28 cellular contexts compared by ENCODE assay signal in genomic region chr2:177051278-177051677, GRCh38.
"Had no signal": no experiment of that assay in that cellular context is flagged by ENCODE, and none has a peak within 500 bp of the region (broad histone marks: within the 10 kb centered on the region; RNA-seq: fewer than 3 reads in every experiment).

No MANE protein-coding gene starts in this region.

- H3K9me3 ChIP-seq: ascending aorta, breast epithelium, esophagus muscularis mucosa, gastrocnemius medialis had no signal

- DNase-seq: activated CD4-positive, alpha-beta memory T cell treated with anti-CD3 and anti-CD28 coated beads, Interleukin-2, amount 10 ng/mL, durations not matched to agents 7 days and 5 days; activated CD4-positive, alpha-beta T cell treated with anti-CD3 and anti-CD28 coated beads for 1 hour; activated CD4-positive, alpha-beta T cell treated with anti-CD3 and anti-CD28 coated beads for 4 hours; activated CD4-positive, alpha-beta T cell treated with anti-CD3 and anti-CD28 coated beads, Interleukin-2, amount 10 ng/mL, durations not matched to agents 7 days and 5 days; activated CD4-positive, alpha-beta T cell treated with anti-CD3 and anti-CD28 coated beads, Interleukin-2, amount 50 U/mL, for 4 hours; activated CD8-positive, alpha-beta memory T cell treated with anti-CD3 and anti-CD28 coated beads, Interleukin-2, amount 50 U/mL, for 48 hours; activated gamma-delta T cell; activated naive CD4-positive, alpha-beta T cell; activated naive CD4-positive, alpha-beta T cell treated with anti-CD3 and anti-CD28 coated beads, Interleukin-2, amount 10 ng/mL, durations not matched to agents 7 days and 5 days; activated naive CD8-positive, alpha-beta T cell treated with anti-CD3 and anti-CD28 coated beads, Interleukin-2, amount 10 ng/mL, durations not matched to agents 7 days and 5 days; activated T-cell treated with anti-CD3 and anti-CD28 coated beads for 4 hours; activated T-cell treated with anti-CD3 and anti-CD28 coated beads, Interleukin-2, amount 50 U/mL, for 24 hours; activated T-cell treated with anti-CD3 and anti-CD28 coated beads, Interleukin-2, amount 50 U/mL, for 72 hours; central memory CD4-positive, alpha-beta T cell; effector CD4-positive, alpha-beta T cell; effector memory CD8-positive, alpha-beta T cell; erythroblast; foreskin keratinocyte; gastrocnemius medialis; heart right ventricle had no signal

- H3K4me3 ChIP-seq: ascending aorta, breast epithelium, cardiac muscle cell, coronary artery, esophagus muscularis mucosa, gastrocnemius medialis, heart right ventricle, hepatocyte had no signal

- H3K4me2 ChIP-seq: hepatocyte had no signal

- H3K36me3 ChIP-seq: ascending aorta, breast epithelium, cardiac muscle cell, esophagus muscularis mucosa, gastrocnemius medialis, heart right ventricle had no signal

- H2AFZ ChIP-seq: hepatocyte had no signal

- H3K79me2 ChIP-seq: hepatocyte had no signal

- H3K4me1 ChIP-seq: ascending aorta, breast epithelium, esophagus muscularis mucosa, foreskin keratinocyte, gastrocnemius medialis, heart right ventricle had no signal

- H3K27ac ChIP-seq: ascending aorta, breast epithelium, cardiac muscle cell, coronary artery, esophagus muscularis mucosa, foreskin keratinocyte, gastrocnemius medialis, heart right ventricle, hepatocyte had no signal

- H3K27me3 ChIP-seq: ascending aorta, breast epithelium, cardiac muscle cell, esophagus muscularis mucosa, gastrocnemius medialis had no signal

- ATAC-seq: activated naive CD4-positive, alpha-beta T cell treated with anti-CD3 and anti-CD28 coated beads, Interleukin-2, amount 50 U/mL, for 72 hours; activated T-cell treated with anti-CD3 and anti-CD28 coated beads, Interleukin-2, amount 50 U/mL, for 72 hours; effector memory CD8-positive, alpha-beta T cell; foreskin keratinocyte; gastrocnemius medialis; heart right ventricle; WTC11 had no signal
